Comparison of ENCODE assay signal across 27 cellular contexts in genomic region chr4:22245294-22245693, GRCh38.
"Had no signal": no experiment of that assay in that cellular context is flagged by ENCODE, and none has a peak within 500 bp of the region (broad histone marks: within the 10 kb centered on the region; RNA-seq: fewer than 3 reads in every experiment).

No MANE protein-coding gene starts in this region.

- H3K4me1 ChIP-seq: stomach, suprapubic skin, testis, thyroid gland, tibial artery, tibial nerve, transverse colon, upper lobe of left lung, upper lobe of right lung, uterus, vagina had no signal

- FAIRE-seq: urothelium cell line had no signal

- H3K27me3 ChIP-seq: stomach, suprapubic skin, testis, thyroid gland, tibial artery, tibial nerve, transverse colon, upper lobe of left lung, upper lobe of right lung, uterus, vagina had no signal

- H3K9me3 ChIP-seq: suprapubic skin, testis, thoracic aorta, thyroid gland, tibial artery, transverse colon, upper lobe of right lung, uterus, vagina had no signal

- ATAC-seq: stimulated activated effector memory CD8-positive, alpha-beta T cell treated with anti-CD3 and anti-CD28 coated beads, Interleukin-12 subunit alpha, Interleukin-12 subunit beta, amount 100 ng/mL, for 72 hours; stimulated activated memory B cell treated with anti-CD40 and anti-IgM and Interleukin-4, amounts not matched to agents 10 μg/mL and 1 μg/mL and 100 μg/mL, for 72 hours; stimulated activated naive B cell treated with anti-CD40 and anti-IgM and Interleukin-4, amounts not matched to agents 10 μg/mL and 1 μg/mL and 100 μg/mL, for 72 hours; stimulated activated naive CD8-positive, alpha-beta T cell treated with anti-CD3 and anti-CD28 coated beads, Interleukin-15, amount 100 ng/mL, for 72 hours; stimulated activated naive CD8-positive, alpha-beta T cell treated with anti-CD3 and anti-CD28 coated beads, Interleukin-15, Interleukin-2, amounts not matched to agents 100 U/mL and 50 U/mL, for 24 hours; upper lobe of right lung had no signal

- H3K36me3 ChIP-seq: stomach, suprapubic skin, thoracic aorta, thyroid gland, tibial artery, tibial nerve, transverse colon, upper lobe of left lung, upper lobe of right lung, uterus, vagina had no signal

- DNase-seq: stimulated activated CD4-positive, alpha-beta T cell treated with anti-CD3 and anti-CD28 coated beads, Interleukin-2, amount 100 ng/mL, for 48 hours; stimulated activated CD4-positive, alpha-beta T cell treated with anti-CD3 and anti-CD28 coated beads, Interleukin-4, amount 100 ng/mL, for 1 hour; stimulated activated CD4-positive, alpha-beta T cell treated with anti-CD3 and anti-CD28 coated beads, Interleukin-4, amount 100 ng/mL, for 24 hours; stimulated activated CD4-positive, alpha-beta T cell treated with anti-CD3 and anti-CD28 coated beads, Interleukin-4, amount 100 ng/mL, for 4 hours; stimulated activated CD8-positive, alpha-beta memory T cell treated with anti-CD3 and anti-CD28 coated beads, Interleukin-4, amount 100 ng/mL, for 48 hours; stimulated activated naive B cell treated with anti-CD40 and anti-IgM and Interleukin-4, amounts not matched to agents 10 μg/mL and 1 μg/mL and 100 μg/mL, for 72 hours; stimulated activated naive CD4-positive, alpha-beta T cell; stimulated activated naive CD4-positive, alpha-beta T cell treated with Interleukin-2 at 50 U/mL for 16 hours; stimulated activated naive CD8-positive, alpha-beta T cell treated with anti-CD3 and anti-CD28 coated beads, Interleukin-15, amount 100 ng/mL, for 72 hours; stimulated activated naive CD8-positive, alpha-beta T cell treated with anti-CD3 and anti-CD28 coated beads, Interleukin-15, Interleukin-2, amounts not matched to agents 100 U/mL and 50 U/mL, for 24 hours; stomach; substantia nigra; testis; thyroid gland; tibial artery; transverse colon; trophoblast cell; upper lobe of left lung; upper lobe of right lung; uterus had no signal

- H3K27ac ChIP-seq: stomach, suprapubic skin, testis, thoracic aorta, thyroid gland, tibial artery, tibial nerve, transverse colon, upper lobe of left lung, upper lobe of right lung, uterus, vagina had no signal

- H3K4me3 ChIP-seq: stomach, suprapubic skin, testis, thoracic aorta, thyroid gland, tibial artery, tibial nerve, transverse colon, upper lobe of left lung, upper lobe of right lung, uterus, vagina had no signal
